2 cellular contexts compared by ENCODE assay signal in genomic region chr12:96687719-96688118, GRCh38.
TF ChIP-seq lines count a peak whose summit lies in the region.

No MANE protein-coding gene starts in this region.

TF ChIP-seq in GM23338, 12 proteins besides CTCF, POLR2A, EP300 and RAD21:
- TF ChIP-seq STAT1 (IDR thresholded peaks at IDR 0.05; ENCODE audit: unreplicated experiment) = no peak
- TF ChIP-seq NANOG (IDR thresholded peaks at IDR 0.05; ENCODE audit: borderline replicate concordance) = no peak
- TF ChIP-seq ZNF114 (CRISPR knock-in tag; IDR thresholded peaks at IDR 0.05) = no peak
- TF ChIP-seq ZNF462 (CRISPR knock-in tag; IDR thresholded peaks at IDR 0.05) = no peak
- TF ChIP-seq, protein P1, sequence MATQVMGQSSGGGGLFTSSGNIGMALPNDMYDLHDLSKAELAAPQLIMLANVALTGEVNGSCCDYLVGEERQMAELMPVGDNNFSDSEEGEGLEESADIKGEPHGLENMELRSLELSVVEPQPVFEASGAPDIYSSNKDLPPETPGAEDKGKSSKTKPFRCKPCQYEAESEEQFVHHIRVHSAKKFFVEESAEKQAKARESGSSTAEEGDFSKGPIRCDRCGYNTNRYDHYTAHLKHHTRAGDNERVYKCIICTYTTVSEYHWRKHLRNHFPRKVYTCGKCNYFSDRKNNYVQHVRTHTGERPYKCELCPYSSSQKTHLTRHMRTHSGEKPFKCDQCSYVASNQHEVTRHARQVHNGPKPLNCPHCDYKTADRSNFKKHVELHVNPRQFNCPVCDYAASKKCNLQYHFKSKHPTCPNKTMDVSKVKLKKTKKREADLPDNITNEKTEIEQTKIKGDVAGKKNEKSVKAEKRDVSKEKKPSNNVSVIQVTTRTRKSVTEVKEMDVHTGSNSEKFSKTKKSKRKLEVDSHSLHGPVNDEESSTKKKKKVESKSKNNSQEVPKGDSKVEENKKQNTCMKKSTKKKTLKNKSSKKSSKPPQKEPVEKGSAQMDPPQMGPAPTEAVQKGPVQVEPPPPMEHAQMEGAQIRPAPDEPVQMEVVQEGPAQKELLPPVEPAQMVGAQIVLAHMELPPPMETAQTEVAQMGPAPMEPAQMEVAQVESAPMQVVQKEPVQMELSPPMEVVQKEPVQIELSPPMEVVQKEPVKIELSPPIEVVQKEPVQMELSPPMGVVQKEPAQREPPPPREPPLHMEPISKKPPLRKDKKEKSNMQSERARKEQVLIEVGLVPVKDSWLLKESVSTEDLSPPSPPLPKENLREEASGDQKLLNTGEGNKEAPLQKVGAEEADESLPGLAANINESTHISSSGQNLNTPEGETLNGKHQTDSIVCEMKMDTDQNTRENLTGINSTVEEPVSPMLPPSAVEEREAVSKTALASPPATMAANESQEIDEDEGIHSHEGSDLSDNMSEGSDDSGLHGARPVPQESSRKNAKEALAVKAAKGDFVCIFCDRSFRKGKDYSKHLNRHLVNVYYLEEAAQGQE (IDR thresholded peaks at IDR 0.05; ENCODE audit: unreplicated experiment) = no peak
- TF ChIP-seq EZH2 (IDR thresholded peaks at IDR 0.05; ENCODE audit: low read depth, unreplicated experiment) = no peak
- TF ChIP-seq, protein P2, sequence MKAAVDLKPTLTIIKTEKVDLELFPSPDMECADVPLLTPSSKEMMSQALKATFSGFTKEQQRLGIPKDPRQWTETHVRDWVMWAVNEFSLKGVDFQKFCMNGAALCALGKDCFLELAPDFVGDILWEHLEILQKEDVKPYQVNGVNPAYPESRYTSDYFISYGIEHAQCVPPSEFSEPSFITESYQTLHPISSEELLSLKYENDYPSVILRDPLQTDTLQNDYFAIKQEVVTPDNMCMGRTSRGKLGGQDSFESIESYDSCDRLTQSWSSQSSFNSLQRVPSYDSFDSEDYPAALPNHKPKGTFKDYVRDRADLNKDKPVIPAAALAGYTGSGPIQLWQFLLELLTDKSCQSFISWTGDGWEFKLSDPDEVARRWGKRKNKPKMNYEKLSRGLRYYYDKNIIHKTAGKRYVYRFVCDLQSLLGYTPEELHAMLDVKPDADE (IDR thresholded peaks at IDR 0.05) = no peak
- TF ChIP-seq EZH2phosphoT487 (IDR thresholded peaks at IDR 0.05; ENCODE audit: unreplicated experiment) = no peak
- TF ChIP-seq POLR2AphosphoS5 (IDR thresholded peaks at IDR 0.05; ENCODE audit: low read depth) = no peak
- no peak for TF ChIP-seq JUNB (IDR thresholded peaks at IDR 0.05; ENCODE audit: unreplicated experiment)
- TF ChIP-seq ZNF331 (CRISPR knock-in tag; IDR thresholded peaks at IDR 0.05; ENCODE audit: low read depth) = no peak
- TF ChIP-seq CREB1 (CRISPR knock-in tag; IDR thresholded peaks at IDR 0.05; ENCODE audit: low read depth) = no peak

TF ChIP-seq in H1, 55 proteins besides CTCF, POLR2A, EP300 and RAD21:
- TF ChIP-seq ZNF274 (IDR thresholded peaks at IDR 0.05; ENCODE audit: borderline replicate concordance, extremely low read depth, low read length) (no peak), CHD1 (IDR thresholded peaks at IDR 0.05; ENCODE audit: low read depth, low read length) (no peak), JUN (IDR thresholded peaks at IDR 0.05; ENCODE audit: low read depth, low read length) (no peak), ASH2L (IDR thresholded peaks at IDR 0.05; ENCODE audit: low read length) (no peak), TAF1 (IDR thresholded peaks at IDR 0.05; ENCODE audit: low read depth, low read length) (no peak), SP1 (IDR thresholded peaks at IDR 0.05; ENCODE audit: low read depth, low read length) (no peak), HDAC2 (IDR thresholded peaks at IDR 0.05; ENCODE audit: borderline replicate concordance in 1 of 2, low read depth in 2 of 2, low read length in 2 of 2) (no peak), GABPA (IDR thresholded peaks at IDR 0.05; ENCODE audit: borderline replicate concordance, insufficient read depth, low read length) (no peak), RNF2 (IDR thresholded peaks at IDR 0.05; ENCODE audit: borderline replicate concordance, low read depth, low read length, missing control alignments, poor library complexity, severe bottlenecking) (no peak), CEBPB (IDR thresholded peaks at IDR 0.05; ENCODE audit: low read depth, low read length) (no peak), EZH2 (IDR thresholded peaks at IDR 0.05; ENCODE audit: low read depth, low read length, severe bottlenecking) (no peak), KDM4A (IDR thresholded peaks at IDR 0.05; ENCODE audit: low read depth, low read length, severe bottlenecking) (no peak), RBBP5 (IDR thresholded peaks at IDR 0.05; ENCODE audit: borderline replicate concordance, low read depth, low read length) (no peak), RFX5 (IDR thresholded peaks at IDR 0.05; ENCODE audit: borderline replicate concordance, low read depth, low read length) (no peak), CHD2 (IDR thresholded peaks at IDR 0.05; ENCODE audit: low read length) (no peak), SAP30 (IDR thresholded peaks at IDR 0.05; ENCODE audit: insufficient read depth, insufficient replicate concordance, low read length) (no peak), SIN3A (conservative IDR thresholded peaks at IDR 0.05 in 1 of 2, IDR thresholded peaks at IDR 0.05 in 1 of 2; ENCODE audit: low read depth in 1 of 2, low read length in 2 of 2) (no peak)
